Comparison of ENCODE assay signal across 1 cellular context in the genomic region with DNA sequence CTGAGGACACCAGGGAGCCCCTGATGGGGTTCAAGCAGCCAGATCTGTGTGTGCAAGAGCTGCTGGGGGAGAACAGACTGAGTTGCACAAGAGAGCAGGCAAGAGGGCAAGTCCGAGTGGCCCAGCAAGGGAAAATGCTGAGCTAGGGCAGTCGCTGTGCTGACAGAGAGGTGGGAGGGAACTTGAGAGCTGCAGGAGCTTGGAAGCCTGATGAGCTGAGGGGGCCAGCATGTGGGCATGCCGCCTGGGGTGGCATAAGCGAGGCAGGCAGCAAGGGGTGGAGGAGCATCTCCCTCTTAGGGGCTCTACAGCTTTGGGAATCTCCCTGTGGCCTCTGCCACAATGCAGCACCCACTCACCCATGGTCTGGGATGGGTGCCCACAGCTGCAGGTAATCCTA.
TF ChIP-seq lines count a peak whose summit lies in the region.

No MANE protein-coding gene starts in this region.

TF ChIP-seq in H1, 55 proteins besides CTCF, POLR2A, EP300 and RAD21:
- TF ChIP-seq SAP30 (IDR thresholded peaks at IDR 0.05; ENCODE audit: insufficient read depth, insufficient replicate concordance, low read length) = no peak
- TF ChIP-seq MAX (IDR thresholded peaks at IDR 0.05) = no peak
- 0 out of 2 replicates have a peak, but pooled peaks have one; percentile 12 for TF ChIP-seq MAFK (IDR thresholded peaks at IDR 0.05; ENCODE audit: low read depth, low read length)
